In genomic region chr2:151730242-151730975, GRCh38 we compare ENCODE assay signal across 11 cellular contexts. TPM values are rescaled to one million over a fixed set of nuclear protein-coding genes. Genes with fewer than 3 reads are reported as not detected.
A peak's percentile ranks its signal among the peaks of the same experiment; 100 is the strongest.
DNase-seq lines count a peak whose midpoint lies in the region; ATAC-seq and TF ChIP-seq lines count a peak whose summit lies in the region.
"Had no signal": no experiment of that assay in that cellular context is flagged by ENCODE, and none has a peak within 500 bp of the region (broad histone marks: within the 10 kb centered on the region; RNA-seq: fewer than 3 reads in every experiment).

No MANE protein-coding gene starts in this region.

- DNase-seq in AG09309 (ENCODE audit: low read depth) (peak; percentile 5), GM20000 (ENCODE audit: low spot score) (peak; percentile 24), sciatic nerve (ENCODE audit: low spot score) (no peak), HuH-7 (ENCODE audit: low spot score) (no peak), PC-9 (no peak), NOMO-1 (lab: John Stamatoyannopoulos, UW; ENCODE audit: unreplicated experiment in 2 of 2) (no peak)
- DNase-seq: stimulated activated CD4-positive, alpha-beta T cell treated with anti-CD3 and anti-CD28 coated beads, Interleukin-2, amount 100 ng/mL, for 48 hours had no signal

- intact Hi-C loops in sciatic nerve (cut with DNase I) (no loop called here), PC-9 (cut with micrococcal nuclease; ENCODE audit: unreplicated experiment) (no loop called here)

- H3K4me1 ChIP-seq in PC-9 (replicated peaks; ENCODE audit: insufficient read depth): no peaks in the 10 kb centered on the region
- H3K4me1 ChIP-seq: BLaER1 had no signal

- H3K9me2 ChIP-seq in PC-9 (ENCODE audit: insufficient read depth): no peaks in the 10 kb centered on the region

- ATAC-seq in HG03442 (IDR thresholded peaks at IDR 0.05; ENCODE audit: unreplicated experiment): peak; percentile 81
- peak; percentile 83 for ATAC-seq in esophagus mucosa
- ATAC-seq in sciatic nerve: no peak
- ATAC-seq: K562 had no signal

- BruUV-seq in PC-9 (replicated peaks; lab: Mats Ljungman, UMichigan): no TSS peak

- no peaks in the 10 kb centered on the region for H3K9me3 ChIP-seq in PC-9 (ENCODE audit: insufficient read depth, low read depth)
- H3K9me3 ChIP-seq: BLaER1 had no signal

- TF ChIP-seq CTCF in AG09309 (IDR thresholded peaks at IDR 0.05; ENCODE audit: control insufficient read depth, insufficient read depth, low read depth, low read length, missing control alignments) (no peak), GM20000 (IDR thresholded peaks at IDR 0.05; ENCODE audit: extremely low read depth, missing control alignments) (no peak), PC-9 (conservative IDR thresholded peaks at IDR 0.05) (no peak)

- CTCF ChIA-PET in PC-9 (lab: Charles Lee): no interaction called here

- H3F3A ChIP-seq in PC-9 (ENCODE audit: insufficient read depth, low read depth): no peaks in the 10 kb centered on the region

- no peaks in the 10 kb centered on the region for H4K20me1 ChIP-seq in PC-9 (ENCODE audit: insufficient read depth)
- H4K20me1 ChIP-seq: BLaER1 had no signal

- H3K4me3 ChIP-seq in AG09309 (ENCODE audit: control insufficient read depth, low read depth, low read length) (no peak overlapping the region), PC-9 (no peak overlapping the region)
- H3K4me3 ChIP-seq: BLaER1, K562 had no signal

- no peak overlapping the region for H2AFZ ChIP-seq in PC-9

- no peaks in the 10 kb centered on the region for H3K27me3 ChIP-seq in PC-9 (ENCODE audit: insufficient read depth, low read depth)
- H3K27me3 ChIP-seq: BLaER1 had no signal

- H3K4me2 ChIP-seq in PC-9: no peak overlapping the region
- H3K4me2 ChIP-seq: BLaER1 had no signal

- H3K36me3 ChIP-seq in PC-9 (ENCODE audit: low read depth): no peaks in the 10 kb centered on the region
- H3K36me3 ChIP-seq: BLaER1 had no signal

- POLR2A ChIA-PET in PC-9 (lab: Charles Lee; ENCODE audit: unreplicated experiment): interaction anchor here (0.5 kb wide), 1 partner anchor 161 kb away, joined by 3 read pairs; no protein-coding TSS in a partner anchor

- no peaks in the 10 kb centered on the region for H3K79me2 ChIP-seq in PC-9 (ENCODE audit: low read depth)

- no peak overlapping the region for H3K27ac ChIP-seq in PC-9
- H3K27ac ChIP-seq: BLaER1 had no signal

RNA-seq across cellular contexts. Expression of gene NEB, which starts 3.9 kb away (rescaled TPM):
- 1.7 TPM for total RNA-seq in esophagus mucosa
- total RNA-seq in sciatic nerve: 2.2 TPM
- 0.15 TPM in 1 of 2 replicates, not detected in the other for total RNA-seq in PC-9 (2021)

Comparison
In these comparisons a context has a peak if more than half of its experiments do, and no peak if none do; other contexts are left out.
1. DNase-seq: peak in AG09309 (single experiment) and GM20000 (single experiment); none in sciatic nerve (single experiment), HuH-7 (single experiment), PC-9 (0 of 2) and NOMO-1 (0 of 2).